Comparison of ENCODE assay signal across 1 cellular context in genomic region chr9:125126019-125126746, GRCh38.
A peak's percentile ranks its signal among the peaks of the same experiment; 100 is the strongest.
TF ChIP-seq lines count a peak whose summit lies in the region.

No MANE protein-coding gene starts in this region.

TF ChIP-seq in K562, 482 proteins besides CTCF, POLR2A, EP300 and RAD21 (continued from another document and continues in another):
- TF ChIP-seq MGA (IDR thresholded peaks at IDR 0.05) (0 out of 2 replicates have a peak, but pooled peaks have one; percentile 29), ZNF644 (tag; IDR thresholded peaks at IDR 0.05; ENCODE audit: low read depth) (no peak), FOSL1 (tag; conservative IDR thresholded peaks at IDR 0.05) (peak; percentile 56), CTCFL (IDR thresholded peaks at IDR 0.05; ENCODE audit: borderline replicate concordance, insufficient read depth, low read depth, low read length, poor library complexity, severe bottlenecking) (no peak), CTBP1 (IDR thresholded peaks at IDR 0.05; ENCODE audit: borderline replicate concordance) (peak; percentile 61), HMBOX1 (IDR thresholded peaks at IDR 0.05) (peak; percentile 84), SMC3 (conservative IDR thresholded peaks at IDR 0.05; ENCODE audit: insufficient read depth, low read depth, low read length) (no peak), RBFOX2 (IDR thresholded peaks at IDR 0.05; ENCODE audit: low read depth, low read length) (no peak), STAT5A (IDR thresholded peaks at IDR 0.05; ENCODE audit: borderline replicate concordance, low read length) (no peak), MEIS2 (IDR thresholded peaks at IDR 0.05; ENCODE audit: partially characterized antibody) (peak; percentile 41), BCLAF1 (IDR thresholded peaks at IDR 0.05; ENCODE audit: borderline replicate concordance in 1 of 2, control insufficient read depth in 1 of 2, low read depth in 2 of 2, low read length in 1 of 2) (no peak), MAX (CRISPR knock-in tag; IDR thresholded peaks at IDR 0.05) (peak; percentile 90), SFPQ (IDR thresholded peaks at IDR 0.05; ENCODE audit: low read depth, low read length) (no peak), ZZZ3 (IDR thresholded peaks at IDR 0.05) (no peak), ERF (CRISPR knock-in tag; IDR thresholded peaks at IDR 0.05) (no peak), ZNF75A (CRISPR knock-in tag; IDR thresholded peaks at IDR 0.05) (no peak), MNT (conservative IDR thresholded peaks at IDR 0.05) (peak; percentile 39 to 49; a peak in 1 of 4 replicates)
